1 cellular context compared by ENCODE assay signal in the genomic region with DNA sequence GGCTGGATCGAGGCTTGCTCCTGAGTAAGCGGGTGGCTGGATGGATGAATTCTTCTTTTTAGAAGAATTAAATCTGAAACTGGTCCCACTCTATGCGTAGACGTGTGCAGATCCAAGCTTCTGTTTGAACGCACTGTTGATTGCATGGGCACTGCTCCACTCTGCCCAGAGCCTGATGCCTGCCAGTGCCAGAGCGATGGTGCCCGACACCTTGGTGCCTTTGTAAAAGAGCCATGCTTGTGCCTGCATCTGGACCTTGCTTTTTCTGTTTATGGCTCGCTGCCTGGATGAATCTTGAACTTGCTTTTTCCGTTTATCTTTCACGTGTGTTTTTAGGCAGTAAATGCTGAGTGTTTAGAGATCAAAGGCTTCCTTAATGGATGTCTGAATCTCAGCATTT.
TF ChIP-seq lines count a peak whose summit lies in the region.

No MANE protein-coding gene starts in this region.

TF ChIP-seq in WTC11, 78 proteins besides CTCF, POLR2A, EP300 and RAD21 (continued from another document):
- TF ChIP-seq ZNF138 (CRISPR knock-in tag; conservative IDR thresholded peaks at IDR 0.05) (no peak), NR3C1 (CRISPR knock-in tag; conservative IDR thresholded peaks at IDR 0.05; ENCODE audit: low read depth) (no peak), RORB (CRISPR knock-in tag; IDR thresholded peaks at IDR 0.05) (no peak), ZNF423 (CRISPR knock-in tag; IDR thresholded peaks at IDR 0.05) (no peak), ATF1 (CRISPR knock-in tag; IDR thresholded peaks at IDR 0.05) (no peak), OVOL2 (CRISPR knock-in tag; IDR thresholded peaks at IDR 0.05; ENCODE audit: borderline replicate concordance) (no peak)
- TF ChIP-seq, protein P1, sequence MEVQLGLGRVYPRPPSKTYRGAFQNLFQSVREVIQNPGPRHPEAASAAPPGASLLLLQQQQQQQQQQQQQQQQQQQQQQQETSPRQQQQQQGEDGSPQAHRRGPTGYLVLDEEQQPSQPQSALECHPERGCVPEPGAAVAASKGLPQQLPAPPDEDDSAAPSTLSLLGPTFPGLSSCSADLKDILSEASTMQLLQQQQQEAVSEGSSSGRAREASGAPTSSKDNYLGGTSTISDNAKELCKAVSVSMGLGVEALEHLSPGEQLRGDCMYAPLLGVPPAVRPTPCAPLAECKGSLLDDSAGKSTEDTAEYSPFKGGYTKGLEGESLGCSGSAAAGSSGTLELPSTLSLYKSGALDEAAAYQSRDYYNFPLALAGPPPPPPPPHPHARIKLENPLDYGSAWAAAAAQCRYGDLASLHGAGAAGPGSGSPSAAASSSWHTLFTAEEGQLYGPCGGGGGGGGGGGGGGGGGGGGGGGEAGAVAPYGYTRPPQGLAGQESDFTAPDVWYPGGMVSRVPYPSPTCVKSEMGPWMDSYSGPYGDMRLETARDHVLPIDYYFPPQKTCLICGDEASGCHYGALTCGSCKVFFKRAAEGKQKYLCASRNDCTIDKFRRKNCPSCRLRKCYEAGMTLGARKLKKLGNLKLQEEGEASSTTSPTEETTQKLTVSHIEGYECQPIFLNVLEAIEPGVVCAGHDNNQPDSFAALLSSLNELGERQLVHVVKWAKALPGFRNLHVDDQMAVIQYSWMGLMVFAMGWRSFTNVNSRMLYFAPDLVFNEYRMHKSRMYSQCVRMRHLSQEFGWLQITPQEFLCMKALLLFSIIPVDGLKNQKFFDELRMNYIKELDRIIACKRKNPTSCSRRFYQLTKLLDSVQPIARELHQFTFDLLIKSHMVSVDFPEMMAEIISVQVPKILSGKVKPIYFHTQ (CRISPR knock-in tag; IDR thresholded peaks at IDR 0.05) = no peak
- TF ChIP-seq, protein P2, sequence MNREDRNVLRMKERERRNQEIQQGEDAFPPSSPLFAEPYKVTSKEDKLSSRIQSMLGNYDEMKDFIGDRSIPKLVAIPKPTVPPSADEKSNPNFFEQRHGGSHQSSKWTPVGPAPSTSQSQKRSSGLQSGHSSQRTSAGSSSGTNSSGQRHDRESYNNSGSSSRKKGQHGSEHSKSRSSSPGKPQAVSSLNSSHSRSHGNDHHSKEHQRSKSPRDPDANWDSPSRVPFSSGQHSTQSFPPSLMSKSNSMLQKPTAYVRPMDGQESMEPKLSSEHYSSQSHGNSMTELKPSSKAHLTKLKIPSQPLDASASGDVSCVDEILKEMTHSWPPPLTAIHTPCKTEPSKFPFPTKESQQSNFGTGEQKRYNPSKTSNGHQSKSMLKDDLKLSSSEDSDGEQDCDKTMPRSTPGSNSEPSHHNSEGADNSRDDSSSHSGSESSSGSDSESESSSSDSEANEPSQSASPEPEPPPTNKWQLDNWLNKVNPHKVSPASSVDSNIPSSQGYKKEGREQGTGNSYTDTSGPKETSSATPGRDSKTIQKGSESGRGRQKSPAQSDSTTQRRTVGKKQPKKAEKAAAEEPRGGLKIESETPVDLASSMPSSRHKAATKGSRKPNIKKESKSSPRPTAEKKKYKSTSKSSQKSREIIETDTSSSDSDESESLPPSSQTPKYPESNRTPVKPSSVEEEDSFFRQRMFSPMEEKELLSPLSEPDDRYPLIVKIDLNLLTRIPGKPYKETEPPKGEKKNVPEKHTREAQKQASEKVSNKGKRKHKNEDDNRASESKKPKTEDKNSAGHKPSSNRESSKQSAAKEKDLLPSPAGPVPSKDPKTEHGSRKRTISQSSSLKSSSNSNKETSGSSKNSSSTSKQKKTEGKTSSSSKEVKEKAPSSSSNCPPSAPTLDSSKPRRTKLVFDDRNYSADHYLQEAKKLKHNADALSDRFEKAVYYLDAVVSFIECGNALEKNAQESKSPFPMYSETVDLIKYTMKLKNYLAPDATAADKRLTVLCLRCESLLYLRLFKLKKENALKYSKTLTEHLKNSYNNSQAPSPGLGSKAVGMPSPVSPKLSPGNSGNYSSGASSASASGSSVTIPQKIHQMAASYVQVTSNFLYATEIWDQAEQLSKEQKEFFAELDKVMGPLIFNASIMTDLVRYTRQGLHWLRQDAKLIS (CRISPR knock-in tag; IDR thresholded peaks at IDR 0.05; ENCODE audit: borderline replicate concordance) = no peak
- TF ChIP-seq, protein P3, sequence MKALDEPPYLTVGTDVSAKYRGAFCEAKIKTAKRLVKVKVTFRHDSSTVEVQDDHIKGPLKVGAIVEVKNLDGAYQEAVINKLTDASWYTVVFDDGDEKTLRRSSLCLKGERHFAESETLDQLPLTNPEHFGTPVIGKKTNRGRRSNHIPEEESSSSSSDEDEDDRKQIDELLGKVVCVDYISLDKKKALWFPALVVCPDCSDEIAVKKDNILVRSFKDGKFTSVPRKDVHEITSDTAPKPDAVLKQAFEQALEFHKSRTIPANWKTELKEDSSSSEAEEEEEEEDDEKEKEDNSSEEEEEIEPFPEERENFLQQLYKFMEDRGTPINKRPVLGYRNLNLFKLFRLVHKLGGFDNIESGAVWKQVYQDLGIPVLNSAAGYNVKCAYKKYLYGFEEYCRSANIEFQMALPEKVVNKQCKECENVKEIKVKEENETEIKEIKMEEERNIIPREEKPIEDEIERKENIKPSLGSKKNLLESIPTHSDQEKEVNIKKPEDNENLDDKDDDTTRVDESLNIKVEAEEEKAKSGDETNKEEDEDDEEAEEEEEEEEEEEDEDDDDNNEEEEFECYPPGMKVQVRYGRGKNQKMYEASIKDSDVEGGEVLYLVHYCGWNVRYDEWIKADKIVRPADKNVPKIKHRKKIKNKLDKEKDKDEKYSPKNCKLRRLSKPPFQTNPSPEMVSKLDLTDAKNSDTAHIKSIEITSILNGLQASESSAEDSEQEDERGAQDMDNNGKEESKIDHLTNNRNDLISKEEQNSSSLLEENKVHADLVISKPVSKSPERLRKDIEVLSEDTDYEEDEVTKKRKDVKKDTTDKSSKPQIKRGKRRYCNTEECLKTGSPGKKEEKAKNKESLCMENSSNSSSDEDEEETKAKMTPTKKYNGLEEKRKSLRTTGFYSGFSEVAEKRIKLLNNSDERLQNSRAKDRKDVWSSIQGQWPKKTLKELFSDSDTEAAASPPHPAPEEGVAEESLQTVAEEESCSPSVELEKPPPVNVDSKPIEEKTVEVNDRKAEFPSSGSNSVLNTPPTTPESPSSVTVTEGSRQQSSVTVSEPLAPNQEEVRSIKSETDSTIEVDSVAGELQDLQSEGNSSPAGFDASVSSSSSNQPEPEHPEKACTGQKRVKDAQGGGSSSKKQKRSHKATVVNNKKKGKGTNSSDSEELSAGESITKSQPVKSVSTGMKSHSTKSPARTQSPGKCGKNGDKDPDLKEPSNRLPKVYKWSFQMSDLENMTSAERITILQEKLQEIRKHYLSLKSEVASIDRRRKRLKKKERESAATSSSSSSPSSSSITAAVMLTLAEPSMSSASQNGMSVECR (CRISPR knock-in tag; IDR thresholded peaks at IDR 0.05; ENCODE audit: borderline replicate concordance) = no peak
- TF ChIP-seq, protein P4, sequence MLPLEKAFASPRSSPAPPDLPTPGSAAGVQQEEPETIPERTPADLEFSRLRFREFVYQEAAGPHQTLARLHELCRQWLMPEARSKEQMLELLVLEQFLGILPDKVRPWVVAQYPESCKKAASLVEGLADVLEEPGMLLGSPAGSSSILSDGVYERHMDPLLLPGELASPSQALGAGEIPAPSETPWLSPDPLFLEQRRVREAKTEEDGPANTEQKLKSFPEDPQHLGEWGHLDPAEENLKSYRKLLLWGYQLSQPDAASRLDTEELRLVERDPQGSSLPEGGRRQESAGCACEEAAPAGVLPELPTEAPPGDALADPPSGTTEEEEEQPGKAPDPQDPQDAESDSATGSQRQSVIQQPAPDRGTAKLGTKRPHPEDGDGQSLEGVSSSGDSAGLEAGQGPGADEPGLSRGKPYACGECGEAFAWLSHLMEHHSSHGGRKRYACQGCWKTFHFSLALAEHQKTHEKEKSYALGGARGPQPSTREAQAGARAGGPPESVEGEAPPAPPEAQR (CRISPR knock-in tag; IDR thresholded peaks at IDR 0.05) = no peak
- TF ChIP-seq, protein P5, sequence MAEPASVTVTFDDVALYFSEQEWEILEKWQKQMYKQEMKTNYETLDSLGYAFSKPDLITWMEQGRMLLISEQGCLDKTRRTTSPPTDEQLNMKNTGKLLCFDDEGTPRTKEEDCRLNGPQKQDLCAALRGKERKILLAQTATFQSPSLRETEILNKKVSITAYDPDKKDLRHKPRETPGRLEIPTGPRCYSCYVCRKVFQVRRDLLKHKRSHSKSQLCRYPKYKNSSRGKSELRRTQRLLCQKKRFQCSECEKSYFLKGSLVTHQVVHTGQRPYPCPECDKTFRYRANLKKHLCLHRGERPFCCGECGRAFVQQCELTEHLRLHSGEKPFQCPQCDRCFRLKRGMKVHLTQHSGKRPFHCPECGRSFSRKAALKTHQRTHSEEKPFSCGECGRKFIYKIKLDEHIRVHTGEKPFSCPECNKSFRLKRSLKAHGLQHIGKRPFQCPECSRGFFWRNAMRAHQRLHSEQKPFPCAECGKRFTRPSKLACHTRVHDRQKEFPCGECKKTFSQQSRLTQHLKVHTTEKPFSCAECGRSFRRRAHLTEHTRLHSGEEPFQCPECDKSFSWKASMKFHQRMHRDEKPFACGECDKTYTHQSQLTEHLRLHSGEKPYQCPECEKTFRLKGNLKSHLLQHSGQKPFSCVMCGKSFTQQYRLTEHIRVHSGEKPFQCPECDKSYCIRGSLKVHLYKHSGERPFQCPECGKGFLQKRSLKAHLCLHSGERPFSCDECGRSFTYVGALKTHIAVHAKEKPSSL (CRISPR knock-in tag; conservative IDR thresholded peaks at IDR 0.05) = no peak
